Comparison of ENCODE assay signal across 20 cellular contexts in the genomic region with DNA sequence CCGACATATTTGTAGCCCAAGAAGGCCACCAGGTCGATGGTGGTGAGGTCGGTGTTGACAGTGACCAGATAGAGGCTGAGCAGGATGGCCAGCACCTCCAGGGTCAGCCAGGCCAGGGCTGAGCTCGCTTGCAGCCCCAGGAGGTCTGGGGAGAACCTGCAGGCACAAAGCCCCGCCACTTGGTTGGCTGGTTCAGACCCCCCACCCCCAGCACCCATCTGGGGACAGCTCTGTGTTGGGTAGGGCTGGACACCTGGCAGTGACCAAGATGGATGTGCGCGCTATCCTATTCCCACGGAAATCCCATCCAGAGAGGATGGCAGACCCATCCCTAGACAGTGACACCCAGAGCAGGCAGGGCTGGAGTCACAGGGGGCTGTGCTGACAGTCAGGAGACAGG. TPM values are rescaled to one million over a fixed set of nuclear protein-coding genes. Genes with fewer than 3 reads are reported as not detected.
"Had no signal": no experiment of that assay in that cellular context is flagged by ENCODE, and none has a peak within 500 bp of the region (broad histone marks: within the 10 kb centered on the region; RNA-seq: fewer than 3 reads in every experiment).

No MANE protein-coding gene starts in this region.

- FAIRE-seq: colon, pancreas, small intestine had no signal

- ATAC-seq: left lobe of liver; natural killer cell treated with Interleukin-12 subunit alpha and Interleukin-12 subunit beta and Interleukin-15 and Interleukin-18, amount 100 ng/mL, for 72 hours; pancreas; right cardiac atrium had no signal

- H3K4me2 ChIP-seq: hepatocyte, neural progenitor cell had no signal

- H3K4me3 ChIP-seq: hepatocyte, neural progenitor cell, pancreas, stomach, thoracic aorta had no signal

- DNase-seq: dermis blood vessel endothelial cell; foreskin melanocyte; head of caudate nucleus; mammary epithelial cell; occipital lobe; pancreas; small intestine; stimulated activated CD4-positive, alpha-beta T cell treated with anti-CD3 and anti-CD28 coated beads, Interleukin-12 subunit alpha, Interleukin-12 subunit beta, amount 100 ng/mL, for 4 hours; stimulated activated naive CD4-positive, alpha-beta T cell; stomach; substantia nigra; trophoblast cell had no signal

- H3K27ac ChIP-seq: hepatocyte, neural progenitor cell, pancreas, stomach, thoracic aorta had no signal

- H2AFZ ChIP-seq: hepatocyte, neural progenitor cell had no signal

- H3K9ac ChIP-seq: neural progenitor cell had no signal

- H3K36me3 ChIP-seq: neural progenitor cell, pancreas had no signal

- H3K27me3 ChIP-seq: hepatocyte, pancreas, stomach had no signal

- H3K9me3 ChIP-seq: pancreas, stomach, thoracic aorta had no signal

RNA-seq across cellular contexts. Expression of a gene that starts 3.5 kb away (rescaled TPM):
- total RNA-seq: myocyte; natural killer cell treated with Interleukin-12 subunit alpha and Interleukin-12 subunit beta and Interleukin-15 and Interleukin-18, amount 100 ng/mL, for 72 hours; occipital lobe had no signal
